In the genomic region with DNA sequence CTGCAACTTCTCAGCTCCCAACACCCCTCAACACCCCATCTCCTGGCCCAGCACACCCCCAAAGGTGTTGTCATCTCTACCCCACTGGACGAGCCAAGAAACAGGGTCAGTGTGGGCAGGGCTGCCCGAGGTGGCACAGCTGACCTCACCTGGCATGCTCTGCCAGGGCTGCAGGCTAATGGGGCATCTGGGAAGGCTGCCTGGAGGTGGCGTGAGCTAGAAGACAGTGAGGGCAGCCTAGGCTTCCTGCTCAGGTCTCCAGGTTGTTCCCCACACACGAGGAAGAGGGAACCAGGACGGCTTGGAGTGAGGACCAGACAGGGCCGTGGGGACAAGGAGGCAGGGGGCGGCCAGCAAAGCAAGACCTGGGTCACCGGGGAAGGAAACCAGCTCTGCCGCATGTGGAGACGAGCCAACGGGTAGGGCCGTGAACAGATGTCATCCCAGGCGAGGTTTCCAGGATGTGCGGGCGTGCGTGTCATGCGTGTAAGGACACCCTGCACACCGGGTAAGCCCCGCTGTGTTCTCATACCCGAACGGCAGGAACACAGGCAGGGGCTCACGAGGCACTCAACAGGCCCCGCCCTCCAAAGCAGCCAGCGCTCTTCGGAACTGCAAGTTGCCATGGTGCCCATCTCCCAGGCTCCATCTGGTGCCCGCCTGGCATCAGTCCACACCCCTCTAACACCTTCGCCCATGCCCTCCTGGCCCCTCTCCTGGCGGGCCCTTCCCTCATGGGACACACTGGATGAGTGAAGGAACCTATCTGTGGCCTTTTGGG, we compare ENCODE assay signal across 12 cellular contexts. TPM values are rescaled to one million over a fixed set of nuclear protein-coding genes. Genes with fewer than 3 reads are reported as not detected.
DNase-seq lines count a peak whose midpoint lies in the region; ATAC-seq and TF ChIP-seq lines count a peak whose summit lies in the region.
"Had no signal": no experiment of that assay in that cellular context is flagged by ENCODE, and none has a peak within 500 bp of the region (broad histone marks: within the 10 kb centered on the region; RNA-seq: fewer than 3 reads in every experiment).

No MANE protein-coding gene starts in this region.

- no peaks in the 10 kb centered on the region for H4K20me1 ChIP-seq in PC-3 (ENCODE audit: low read length)

- H3K9ac ChIP-seq in PC-3 (ENCODE audit: low read length), result no peak overlapping the region

- H3K9me3 ChIP-seq in BE2C (no peaks in the 10 kb centered on the region), PC-3 (ENCODE audit: low read length) (no peaks in the 10 kb centered on the region)

- intact Hi-C loops in PC-3 (cut with micrococcal nuclease), result no loop called here

- POLR2A ChIA-PET in PC-3 (lab: Charles Lee; ENCODE audit: unreplicated experiment), result interaction anchor here (0.5 kb wide), 1 partner anchor 10 kb away, joined by 3 read pairs; no protein-coding TSS in a partner anchor

- H3K4me1 ChIP-seq in BE2C (no peaks in the 10 kb centered on the region), PC-3 (ENCODE audit: insufficient read depth, low read length) (no peaks in the 10 kb centered on the region)

- H3K79me2 ChIP-seq in PC-3 (ENCODE audit: low read length), result no peaks in the 10 kb centered on the region

- H3K27ac ChIP-seq in PC-3 (ENCODE audit: low read length), result no peak overlapping the region

- no peaks in the 10 kb centered on the region for H3F3A ChIP-seq in PC-3 (ENCODE audit: low read length, unreplicated experiment)

- ATAC-seq in PC-3, result peak; percentile 18; the same call in 1 of the 2 replicates
- no peak for ATAC-seq in GM18505 (IDR thresholded peaks at IDR 0.05; ENCODE audit: unreplicated experiment)
- ATAC-seq in HG03521 (IDR thresholded peaks at IDR 0.05; ENCODE audit: unreplicated experiment), result no peak
- no peak for ATAC-seq in GM19397 (IDR thresholded peaks at IDR 0.05; ENCODE audit: unreplicated experiment)
- ATAC-seq: stimulated activated effector memory CD8-positive, alpha-beta T cell treated with anti-CD3 and anti-CD28 coated beads, Interleukin-12 subunit alpha, Interleukin-12 subunit beta, amount 100 ng/mL, for 72 hours had no signal

- no peaks in the 10 kb centered on the region for H3K9me2 ChIP-seq in PC-3 (replicated peaks; ENCODE audit: low read length)

- H2AFZ ChIP-seq in PC-3 (ENCODE audit: low read length), result no peak overlapping the region

- TF ChIP-seq CTCF in BE2C (IDR thresholded peaks at IDR 0.05; ENCODE audit: low read depth, low read length) (no peak), PC-3 (conservative IDR thresholded peaks at IDR 0.05; ENCODE audit: low read depth, low read length) (no peak)

- no peak overlapping the region for H3K4me2 ChIP-seq in PC-3 (ENCODE audit: low read length)

- H3K4me3 ChIP-seq in BE2C (ENCODE audit: low read depth, low read length), result no peak overlapping the region
- H3K4me3 ChIP-seq in PC-3 (ENCODE audit: low read length), result no peak overlapping the region

- DNase-seq in BE2C (peak; percentile 45), NCI-H1092 treated with DMSO at 0.1 percent for 48 hours (lab: John Stamatoyannopoulos, UW) (peak; percentile 79), PC-3 (no peak), kidney tubule cell (ENCODE audit: low spot score) (peak; percentile 2)
- DNase-seq in stimulated activated CD8-positive, alpha-beta memory T cell treated with anti-CD3 and anti-CD28 coated beads, Interleukin-4, amount 100 ng/mL, for 48 hours, result no peak
- DNase-seq: Karpas-422 had no signal

- H3K27me3 ChIP-seq in BE2C (no peaks in the 10 kb centered on the region), PC-3 (ENCODE audit: low read length) (no peaks in the 10 kb centered on the region)

- no peak for TF ChIP-seq POLR2A in GM18505 (IDR thresholded peaks at IDR 0.05; ENCODE audit: borderline replicate concordance, extremely low read depth, insufficient read depth, insufficient read length)

- CTCF ChIA-PET in PC-3 (lab: Charles Lee), result no interaction called here

- BruUV-seq in PC-3 (replicated peaks; lab: Mats Ljungman, UMichigan), result no TSS peak

- H3K36me3 ChIP-seq in BE2C (no peaks in the 10 kb centered on the region), PC-3 (ENCODE audit: low read depth, low read length) (no peaks in the 10 kb centered on the region)

RNA-seq across cellular contexts. Expression of a gene that starts 29.6 kb away (rescaled TPM):
- polyA plus RNA-seq in BE2C (2012; ENCODE audit: insufficient read depth, insufficient read length, low read depth), result not detected
- not detected in 2 replicates for total RNA-seq in PC-3 (2014; rRNA removed)
- total RNA-seq: liver, osteoblast had no signal
- polyA plus RNA-seq: liver had no signal

RNA-seq across cellular contexts. Expression of a gene that starts 30.3 kb away (rescaled TPM):
- 7.5 TPM for polyA plus RNA-seq in BE2C (2012; ENCODE audit: insufficient read depth, insufficient read length, low read depth)
- 1.1 and 1.7 TPM in 2 replicates for total RNA-seq in PC-3 (2014; rRNA removed)

Comparison
In these comparisons a context has a peak if more than half of its experiments do, and no peak if none do; other contexts are left out.
1. DNase-seq: peak in BE2C (single experiment), NCI-H1092 treated with DMSO at 0.1 percent for 48 hours (single experiment) and kidney tubule cell (single experiment); none in PC-3 (single experiment) and stimulated activated CD8-positive, alpha-beta memory T cell treated with anti-CD3 and anti-CD28 coated beads, Interleukin-4, amount 100 ng/mL, for 48 hours (single experiment).